9 cellular contexts compared by ENCODE assay signal in genomic region chr18:22346342-22346967, GRCh38.
DNase-seq lines count a peak whose midpoint lies in the region; ATAC-seq and TF ChIP-seq lines count a peak whose summit lies in the region.
"Had no signal": no experiment of that assay in that cellular context is flagged by ENCODE, and none has a peak within 500 bp of the region (broad histone marks: within the 10 kb centered on the region; RNA-seq: fewer than 3 reads in every experiment).

No MANE protein-coding gene starts in this region.

- TF ChIP-seq EP300 in esophagus muscularis mucosa (IDR thresholded peaks at IDR 0.05), result no peak

- WGBS in esophagus muscularis mucosa, result 49% methylated on average over 2 of the region's 2 CpGs

- intact Hi-C loops in esophagus muscularis mucosa (cut with DNase I), result no loop called here

- H3K4me3 ChIP-seq in CD4-positive, CD25-positive, alpha-beta regulatory T cell (ENCODE audit: low read depth, low read length), result peak overlapping the region; percentile 21
- H3K4me3 ChIP-seq in Peyer's patch, result peak overlapping the region in 2 of 4 donors; percentile 55 to 71
- H3K4me3 ChIP-seq in esophagus muscularis mucosa, result peak overlapping the region in 3 of 4 donors; percentile 10 to 19 (median 16)
- H3K4me3 ChIP-seq: skin epidermis had no signal

- TF ChIP-seq POLR2A in Peyer's patch (IDR thresholded peaks at IDR 0.05) (no peak), esophagus muscularis mucosa (IDR thresholded peaks at IDR 0.05; ENCODE audit: low read depth) (no peak)

- H3K27ac ChIP-seq in CD4-positive, CD25-positive, alpha-beta regulatory T cell (ENCODE audit: insufficient read depth, low read length, poor library complexity, severe bottlenecking), result no peak overlapping the region
- H3K27ac ChIP-seq in Peyer's patch (peak overlapping the region; percentile 57 to 97 (median 84)), esophagus muscularis mucosa (replicated peaks in 1 of 4) (peak overlapping the region; percentile 53 to 81 (median 68))

- peaks cover 4% of the 10 kb centered on the region for H3K4me1 ChIP-seq in CD4-positive, CD25-positive, alpha-beta regulatory T cell (ENCODE audit: control insufficient read depth, insufficient read depth, low read length, poor library complexity, severe bottlenecking)
- H3K4me1 ChIP-seq in Peyer's patch, result peaks cover 0 to 34% (median 6%) of the 10 kb centered on the region in 4 donors
- peaks cover 38 to 46% (median 42%) of the 10 kb centered on the region in 4 donors for H3K4me1 ChIP-seq in esophagus muscularis mucosa

- H3K27me3 ChIP-seq in CD4-positive, CD25-positive, alpha-beta regulatory T cell (ENCODE audit: control insufficient read depth, insufficient read depth, low read length), result peaks cover 16% of the 10 kb centered on the region
- H3K27me3 ChIP-seq in Peyer's patch (no peaks in the 10 kb centered on the region), esophagus muscularis mucosa (peaks cover 0 to 7% (median 0%) of the 10 kb centered on the region in 4 donors)

- ATAC-seq in CD4-positive, CD25-positive, alpha-beta regulatory T cell (ENCODE audit: low read depth in 2 of 2), result no peak
- ATAC-seq in natural killer cell treated with Interleukin-12 subunit alpha and Interleukin-12 subunit beta and Interleukin-15 and Interleukin-18, amount 100 ng/mL, for 72 hours, result no peak

- H3K4me3 Mint-ChIP-seq in CD4-positive, CD25-positive, alpha-beta regulatory T cell, result peak overlapping the region in 3 of 4 donors; percentile 57 to 83 (median 75)
- H3K4me3 Mint-ChIP-seq in natural killer cell treated with Interleukin-12 subunit alpha and Interleukin-12 subunit beta and Interleukin-15 and Interleukin-18, amount 100 ng/mL, for 72 hours, result peak overlapping the region; percentile 86

- peaks cover 44% of the 10 kb centered on the region for H3K27me3 Mint-ChIP-seq in CD4-positive, CD25-positive, alpha-beta regulatory T cell
- H3K27me3 Mint-ChIP-seq in natural killer cell treated with Interleukin-12 subunit alpha and Interleukin-12 subunit beta and Interleukin-15 and Interleukin-18, amount 100 ng/mL, for 72 hours, result peaks cover 0 to 2% of the 10 kb centered on the region in 2 donors

- peaks cover 0 to 4% (median 0%) of the 10 kb centered on the region in 7 donors for H3K9me3 Mint-ChIP-seq in CD4-positive, CD25-positive, alpha-beta regulatory T cell
- no peaks in the 10 kb centered on the region for H3K9me3 Mint-ChIP-seq in natural killer cell treated with Interleukin-12 subunit alpha and Interleukin-12 subunit beta and Interleukin-15 and Interleukin-18, amount 100 ng/mL, for 72 hours

- TF ChIP-seq CTCF in Peyer's patch (IDR thresholded peaks at IDR 0.05) (no peak), esophagus muscularis mucosa (IDR thresholded peaks at IDR 0.05) (no peak)

- peak overlapping the region; percentile 25 to 86 (median 82) for H3K27ac Mint-ChIP-seq in CD4-positive, CD25-positive, alpha-beta regulatory T cell
- peak overlapping the region; percentile 80 to 81 for H3K27ac Mint-ChIP-seq in natural killer cell treated with Interleukin-12 subunit alpha and Interleukin-12 subunit beta and Interleukin-15 and Interleukin-18, amount 100 ng/mL, for 72 hours

- DNase-seq in CD4-positive, CD25-positive, alpha-beta regulatory T cell, result no peak
- peak in 2 of 3 donors; percentile 51 to 87 for DNase-seq in Peyer's patch
- DNase-seq in esophagus muscularis mucosa (ENCODE audit: extremely low spot score), result peak; percentile 91
- no peak for DNase-seq in natural killer cell treated with Interleukin-12 subunit alpha and Interleukin-12 subunit beta and Interleukin-15 and Interleukin-18, amount 100 ng/mL, for 72 hours (ENCODE audit: low spot score)
- DNase-seq in ecto neural progenitor cell (ENCODE audit: low spot score), result no peak
- no peak for DNase-seq in NCI-H82 treated with DMSO at 0.1 percent for 48 hours (lab: John Stamatoyannopoulos, UW; ENCODE audit: unreplicated experiment)
- DNase-seq in NCI-H446 (lab: John Stamatoyannopoulos, UW), result no peak
- no peak for DNase-seq in UCSD-AML1 (lab: John Stamatoyannopoulos, UW; ENCODE audit: unreplicated experiment)

- H3K36me3 ChIP-seq in CD4-positive, CD25-positive, alpha-beta regulatory T cell (ENCODE audit: control insufficient read depth, insufficient read depth, low read length), result no peaks in the 10 kb centered on the region
- no peaks in the 10 kb centered on the region for H3K36me3 ChIP-seq in Peyer's patch
- no peaks in the 10 kb centered on the region for H3K36me3 ChIP-seq in esophagus muscularis mucosa

- H3K4me1 Mint-ChIP-seq in CD4-positive, CD25-positive, alpha-beta regulatory T cell, result peaks cover 0 to 35% (median 0%) of the 10 kb centered on the region in 4 donors
- peaks cover 66 to 79% of the 10 kb centered on the region in 2 donors for H3K4me1 Mint-ChIP-seq in natural killer cell treated with Interleukin-12 subunit alpha and Interleukin-12 subunit beta and Interleukin-15 and Interleukin-18, amount 100 ng/mL, for 72 hours (ENCODE audit: low read depth in 2 of 2)

- no peaks in the 10 kb centered on the region for H3K9me3 ChIP-seq in CD4-positive, CD25-positive, alpha-beta regulatory T cell (ENCODE audit: control insufficient read depth in 2 of 2, low read length in 2 of 2)
- H3K9me3 ChIP-seq in Peyer's patch, result no peaks in the 10 kb centered on the region
- H3K9me3 ChIP-seq in esophagus muscularis mucosa, result no peaks in the 10 kb centered on the region

- H3K36me3 Mint-ChIP-seq in CD4-positive, CD25-positive, alpha-beta regulatory T cell, result no peaks in the 10 kb centered on the region
- no peaks in the 10 kb centered on the region for H3K36me3 Mint-ChIP-seq in natural killer cell treated with Interleukin-12 subunit alpha and Interleukin-12 subunit beta and Interleukin-15 and Interleukin-18, amount 100 ng/mL, for 72 hours

Comparison
In these comparisons a context has a peak if more than half of its experiments do, and no peak if none do; other contexts are left out.
1. DNase-seq: peak in Peyer's patch (2 of 3) and esophagus muscularis mucosa (single experiment); none in CD4-positive, CD25-positive, alpha-beta regulatory T cell (0 of 3), natural killer cell treated with Interleukin-12 subunit alpha and Interleukin-12 subunit beta and Interleukin-15 and Interleukin-18, amount 100 ng/mL, for 72 hours (single experiment), ecto neural progenitor cell (single experiment), NCI-H82 treated with DMSO at 0.1 percent for 48 hours (single experiment), NCI-H446 (0 of 2) and UCSD-AML1 (single experiment).